ENCODE assay signal across 9 cellular contexts in the genomic region with DNA sequence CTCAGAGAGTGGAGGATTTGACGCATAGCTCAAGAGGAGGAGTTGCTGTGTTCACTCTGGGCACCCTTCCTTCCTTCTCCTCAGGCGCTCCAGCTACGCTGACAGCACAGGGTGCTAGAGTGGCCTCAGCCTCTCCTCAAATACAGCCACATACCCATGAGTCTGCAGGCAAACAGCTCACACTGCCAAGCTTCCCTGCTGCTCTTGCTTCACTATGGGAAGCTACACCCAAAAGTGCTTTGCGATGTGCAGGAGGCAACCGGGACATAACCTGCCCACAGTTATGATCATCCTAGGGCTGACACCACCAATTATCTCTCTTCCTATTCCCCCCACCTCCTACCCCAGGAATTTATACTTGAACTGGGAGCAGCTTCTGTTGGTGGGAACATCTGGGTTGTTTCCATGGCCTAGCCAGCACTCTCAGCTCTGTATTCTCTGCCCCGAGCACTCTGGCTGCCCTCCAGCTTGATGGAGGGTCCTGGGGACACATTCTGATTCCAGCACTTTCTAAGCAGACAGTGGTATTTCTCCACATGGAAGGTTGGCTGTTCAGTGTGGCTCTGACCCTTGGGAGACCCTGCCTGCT. TPM values are rescaled to one million over a fixed set of nuclear protein-coding genes. Genes with fewer than 3 reads are reported as not detected.
DNase-seq lines count a peak whose midpoint lies in the region; ATAC-seq and TF ChIP-seq lines count a peak whose summit lies in the region.
"Had no signal": no experiment of that assay in that cellular context is flagged by ENCODE, and none has a peak within 500 bp of the region (broad histone marks: within the 10 kb centered on the region; RNA-seq: fewer than 3 reads in every experiment).

No MANE protein-coding gene starts in this region.

- no peak overlapping the region for H3K4me3 Mint-ChIP-seq in effector memory CD8-positive, alpha-beta T cell
- H3K4me3 Mint-ChIP-seq: neural crest cell had no signal

- H3K36me3 ChIP-seq in BE2C (no peaks in the 10 kb centered on the region), brain microvascular endothelial cell (replicated peaks) (peaks cover 14% of the 10 kb centered on the region), psoas muscle (ENCODE audit: insufficient read depth in 1 of 2, low read depth in 1 of 2) (peaks cover 0 to 30% of the 10 kb centered on the region in 2 donors)

- H3K27ac ChIP-seq in brain microvascular endothelial cell, result peak overlapping the region; percentile 52
- peak overlapping the region; percentile 90 for H3K27ac ChIP-seq in right cardiac atrium (ENCODE audit: low read length)
- H3K27ac ChIP-seq in psoas muscle, result peak overlapping the region; percentile 89

- H3K27me3 Mint-ChIP-seq in effector memory CD8-positive, alpha-beta T cell, result no peaks in the 10 kb centered on the region

- H3K4me1 Mint-ChIP-seq in effector memory CD8-positive, alpha-beta T cell (ENCODE audit: low read depth in 2 of 2), result no peaks in the 10 kb centered on the region

- TF ChIP-seq CTCF in BE2C (IDR thresholded peaks at IDR 0.05; ENCODE audit: low read depth, low read length) (no peak), brain microvascular endothelial cell (IDR thresholded peaks at IDR 0.05; ENCODE audit: low read depth, low read length, missing control alignments) (no peak), psoas muscle (IDR thresholded peaks at IDR 0.05) (no peak)

- no peak overlapping the region for H3K4me3 ChIP-seq in BE2C (ENCODE audit: low read depth, low read length)
- no peak overlapping the region for H3K4me3 ChIP-seq in brain microvascular endothelial cell (ENCODE audit: low read depth, low read length)
- H3K4me3 ChIP-seq in right cardiac atrium (ENCODE audit: low read length), result no peak overlapping the region
- peak overlapping the region; percentile 39 for H3K4me3 ChIP-seq in psoas muscle

- H3K36me3 Mint-ChIP-seq in effector memory CD8-positive, alpha-beta T cell (ENCODE audit: insufficient read depth), result peaks cover 19% of the 10 kb centered on the region

- 23% methylated on average over 6 of the region's 6 CpGs for WGBS in right cardiac atrium
- 33 to 42% (median 34%) methylated on average over 6 of the region's 6 CpGs for WGBS in psoas muscle, 3 donors

- H3K9me3 ChIP-seq in BE2C, result no peaks in the 10 kb centered on the region
- no peaks in the 10 kb centered on the region for H3K9me3 ChIP-seq in right cardiac atrium (ENCODE audit: control insufficient read depth, low read length)
- no peaks in the 10 kb centered on the region for H3K9me3 ChIP-seq in psoas muscle

- intact Hi-C loops in right cardiac atrium (cut with DNase I) (loop anchor here in 1 of 4 donors (10.0 kb wide), 1 partner anchor 192 kb away; a partner anchor contains a TSS), psoas muscle (cut with DNase I) (loop anchor here in 1 of 2 donors (5.0 kb wide), 1 partner anchor 40 kb away; no protein-coding TSS in a partner anchor)

- H3K4me1 ChIP-seq in BE2C (peaks cover 18% of the 10 kb centered on the region), right cardiac atrium (ENCODE audit: control insufficient read depth, insufficient read depth, low read length) (peaks cover 27% of the 10 kb centered on the region), psoas muscle (peaks cover 52% of the 10 kb centered on the region)

- peak; percentile 76 to 83 for ATAC-seq in right cardiac atrium
- ATAC-seq in psoas muscle, result peak; percentile 29 to 57 (median 48)
- no peak for ATAC-seq in effector memory CD8-positive, alpha-beta T cell (replicated peaks)
- no peak for ATAC-seq in HG03565 (IDR thresholded peaks at IDR 0.05; ENCODE audit: unreplicated experiment)

- no peaks in the 10 kb centered on the region for H3K9me3 Mint-ChIP-seq in effector memory CD8-positive, alpha-beta T cell
- H3K9me3 Mint-ChIP-seq: neural crest cell had no signal

- peak; percentile 33 for DNase-seq in BE2C
- DNase-seq in brain microvascular endothelial cell, result peak; percentile 16
- peak; percentile 73 to 88 (median 86) for DNase-seq in right cardiac atrium
- peak in 1 of 2 donors; percentile 47 for DNase-seq in psoas muscle
- no peak for DNase-seq in effector memory CD8-positive, alpha-beta T cell
- DNase-seq in cerebellar nuclear complex (lab: John Stamatoyannopoulos, UW), result no peak
- no peak for DNase-seq in stimulated activated CD4-positive, alpha-beta T cell treated with anti-CD3 and anti-CD28 coated beads, Interleukin-4, amount 100 ng/mL, for 4 hours

- H3K27ac Mint-ChIP-seq in effector memory CD8-positive, alpha-beta T cell, result no peak overlapping the region

- no peaks in the 10 kb centered on the region for H3K27me3 ChIP-seq in BE2C
- no peaks in the 10 kb centered on the region for H3K27me3 ChIP-seq in brain microvascular endothelial cell (replicated peaks)
- H3K27me3 ChIP-seq in right cardiac atrium (ENCODE audit: control insufficient read depth, insufficient read depth), result no peaks in the 10 kb centered on the region
- H3K27me3 ChIP-seq in psoas muscle (ENCODE audit: insufficient read depth in 3 of 3, low read length in 2 of 3), result no peaks in the 10 kb centered on the region

- in situ Hi-C loops in brain microvascular endothelial cell (cut with HindIII; ENCODE audit: low pct_ligation_motif_present, low sequenced_read_pairs), result no loop called here

RNA-seq across cellular contexts. Expression of a gene that starts 40.3 kb away (rescaled TPM):
- polyA plus RNA-seq in BE2C (2012; ENCODE audit: insufficient read depth, insufficient read length, low read depth), result 73.2 TPM
- 10 to 100 TPM; 28.7 to 41.6 (median 36.2) TPM for total RNA-seq in right cardiac atrium
- polyA plus RNA-seq in right cardiac atrium, result 45.7 TPM
- total RNA-seq in psoas muscle, result 10 to 100 TPM; 16.1 to 43.0 (median 31.1) TPM
- polyA plus RNA-seq in psoas muscle, result 10 to 100 TPM in 2 of 3 donors, 1 to 10 TPM in 1; 6.2 to 19.2 (median 17.7) TPM

Comparison
In these comparisons a context has a peak if more than half of its experiments do, and no peak if none do; other contexts are left out.
1. DNase-seq: peak in BE2C (single experiment), brain microvascular endothelial cell (single experiment) and right cardiac atrium (3 of 3); none in effector memory CD8-positive, alpha-beta T cell (0 of 3), cerebellar nuclear complex (0 of 2) and stimulated activated CD4-positive, alpha-beta T cell treated with anti-CD3 and anti-CD28 coated beads, Interleukin-4, amount 100 ng/mL, for 4 hours (0 of 2).
2. ATAC-seq: peak in right cardiac atrium (2 of 2) and psoas muscle (4 of 4); none in effector memory CD8-positive, alpha-beta T cell (single experiment) and HG03565 (single experiment).
3. Peak in every context shown above with its lines, with median percentiles within 50 percentile points of each other: H3K27ac ChIP-seq.